In genomic region chr9:32571969-32572899, GRCh38 we compare ENCODE assay signal across 8 cellular contexts. TPM values are rescaled to one million over a fixed set of nuclear protein-coding genes. Genes with fewer than 3 reads are reported as not detected.
DNase-seq lines count a peak whose midpoint lies in the region; ATAC-seq, FAIRE-seq and TF ChIP-seq lines count a peak whose summit lies in the region.

No MANE protein-coding gene starts in this region.

- peak; percentile 49 for DNase-seq in HuH-7.5 (ENCODE audit: low spot score)
- peak; percentile 78 for DNase-seq in RPMI8226
- DNase-seq in activated naive CD4-positive, alpha-beta T cell (lab: John Stamatoyannopoulos, UW), result peak; percentile 5 to 51 (median 38)
- DNase-seq in frontal cortex (ENCODE audit: low spot score in 2 of 2), result peak; percentile 51 to 69
- peak; percentile 29 for DNase-seq in occipital lobe (lab: John Stamatoyannopoulos, UW)
- peak in 1 of 2 donors; percentile 65 for DNase-seq in tibial nerve (ENCODE audit: low spot score in 2 of 2)

- TF ChIP-seq CTCF in DOHH2 (IDR thresholded peaks at IDR 0.05; ENCODE audit: low read depth, low read length, poor library complexity, severe bottlenecking) (peak; percentile 83), tibial nerve (IDR thresholded peaks at IDR 0.05) (peak; percentile 43 to 67 (median 49))

- ATAC-seq in GM21529 (IDR thresholded peaks at IDR 0.05; ENCODE audit: unreplicated experiment), result peak; percentile 88

- H3K27ac ChIP-seq in DOHH2 (ENCODE audit: low read depth, low read length) (peak overlapping the region; percentile 54), tibial nerve (peak overlapping the region; percentile 88 to 97 (median 92))

- H4K20me1 ChIP-seq in DOHH2 (ENCODE audit: control insufficient read depth, insufficient read depth, low read depth, low read length), result no peaks in the 10 kb centered on the region

- no peaks in the 10 kb centered on the region for H3K27me3 ChIP-seq in DOHH2 (ENCODE audit: control insufficient read depth, low read length)
- no peaks in the 10 kb centered on the region for H3K27me3 ChIP-seq in tibial nerve

- no peaks in the 10 kb centered on the region for H3K9me2 ChIP-seq in DOHH2 (replicated peaks; ENCODE audit: control insufficient read depth, low read length)

- H3K4me1 ChIP-seq in DOHH2 (ENCODE audit: control insufficient read depth, low read length), result peaks cover 17% of the 10 kb centered on the region
- H3K4me1 ChIP-seq in tibial nerve, result peaks cover 0 to 34% (median 12%) of the 10 kb centered on the region in 4 donors

- peaks cover 46% of the 10 kb centered on the region for H3K79me2 ChIP-seq in DOHH2 (ENCODE audit: control insufficient read depth, low read length)

- no peaks in the 10 kb centered on the region for H3K9me3 ChIP-seq in DOHH2 (ENCODE audit: control insufficient read depth, insufficient read depth, low read length)
- no peaks in the 10 kb centered on the region for H3K9me3 ChIP-seq in tibial nerve

- TF ChIP-seq EP300 in tibial nerve (IDR thresholded peaks at IDR 0.05), result no peak

- H3K4me3 ChIP-seq in DOHH2 (ENCODE audit: low read length) (peak overlapping the region; percentile 94), tibial nerve (peak overlapping the region; percentile 63 to 94 (median 77))

- peaks cover 16% of the 10 kb centered on the region for H3K36me3 ChIP-seq in DOHH2 (ENCODE audit: control insufficient read depth, low read length)
- H3K36me3 ChIP-seq in tibial nerve, result peaks cover 0 to 28% (median 0%) of the 10 kb centered on the region in 3 donors

- WGBS in tibial nerve, 2 donors, result 2 to 3% methylated on average over 17 of the region's 17 CpGs

- H3K4me2 ChIP-seq in DOHH2 (ENCODE audit: low read length), result peak overlapping the region; percentile 69

- no peak for TF ChIP-seq POLR2A in tibial nerve (IDR thresholded peaks at IDR 0.05)

- FAIRE-seq in frontal cortex (lab: Jason Lieb, UNC), result no peak

- no peaks in the 10 kb centered on the region for H3F3A ChIP-seq in DOHH2 (ENCODE audit: control insufficient read depth, insufficient read depth)

RNA-seq across cellular contexts. Expression of gene NDUFB6, which starts 0.7 kb away (rescaled TPM):
- 44.8 TPM for total RNA-seq in frontal cortex
- 43.2 TPM for total RNA-seq in occipital lobe
- total RNA-seq in tibial nerve, result 10 to 100 TPM; 36.9 to 71.7 (median 56.7) TPM

RNA-seq across cellular contexts. Expression of gene TOPORS, which starts 19.8 kb away (rescaled TPM):
- total RNA-seq in frontal cortex, result 59.1 TPM
- 49.9 TPM for total RNA-seq in occipital lobe
- 10 to 100 TPM; 19.5 to 23.4 (median 22.5) TPM for total RNA-seq in tibial nerve

RNA-seq across cellular contexts. Expression of gene SMIM27, which starts 20.1 kb away (rescaled TPM):
- 3.3 TPM for total RNA-seq in frontal cortex
- 4.4 TPM for total RNA-seq in occipital lobe
- total RNA-seq in tibial nerve, result 10 to 100 TPM in 1 of 4 donors, 1 to 10 TPM in 3; 5.3 to 18.1 (median 6.8) TPM

RNA-seq across cellular contexts. Expression of gene RIGI, which starts 46.2 kb away (rescaled TPM):
- total RNA-seq in frontal cortex (6.9 TPM), occipital lobe (10.9 TPM), tibial nerve (10 to 100 TPM in 1 of 4 donors, 1 to 10 TPM in 3; 8.2 to 16.0 (median 9.3) TPM)
